In the genomic region with DNA sequence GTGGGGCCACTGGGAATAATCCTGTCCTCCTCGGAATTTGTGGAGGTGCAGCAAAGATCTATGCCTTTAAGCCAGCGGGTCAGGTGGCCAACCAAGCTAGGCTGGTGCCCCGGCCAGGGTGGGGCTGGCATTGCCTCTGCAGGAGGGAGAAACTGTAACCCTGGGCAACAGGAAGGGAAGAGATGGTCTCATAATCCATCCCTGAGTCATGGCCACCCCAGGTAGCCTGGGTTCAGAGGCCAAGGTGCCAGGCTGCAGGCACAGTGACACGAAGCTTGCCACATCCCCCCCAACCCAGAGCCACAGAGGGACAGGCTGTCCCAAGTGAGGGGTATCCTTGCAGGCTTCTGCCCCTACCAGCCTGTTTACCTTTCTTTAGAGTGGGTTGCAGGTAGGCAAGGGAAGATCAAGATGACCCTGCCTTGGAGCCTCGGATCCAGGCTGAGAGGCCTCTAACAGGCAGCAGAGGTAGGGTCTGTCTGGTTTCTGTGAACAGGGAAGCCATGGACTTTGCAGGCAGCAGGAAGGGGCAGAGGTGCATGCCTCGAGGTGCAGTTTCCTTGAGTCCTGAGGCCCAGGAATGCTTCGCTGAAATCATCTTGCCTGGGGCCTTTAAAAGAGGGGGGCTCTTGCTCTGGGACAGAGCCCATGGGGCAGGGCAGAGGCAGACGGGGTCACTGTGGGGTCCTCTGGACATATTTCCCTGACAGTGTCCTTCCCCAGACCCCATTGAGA, we compare ENCODE assay signal across 1 cellular context.
A peak's percentile ranks its signal among the peaks of the same experiment; 100 is the strongest.
TF ChIP-seq lines count a peak whose summit lies in the region.

No MANE protein-coding gene starts in this region.

TF ChIP-seq in A549, 52 proteins besides CTCF, POLR2A, EP300 and RAD21 (continued from another document):
- TF ChIP-seq, protein P1, sequence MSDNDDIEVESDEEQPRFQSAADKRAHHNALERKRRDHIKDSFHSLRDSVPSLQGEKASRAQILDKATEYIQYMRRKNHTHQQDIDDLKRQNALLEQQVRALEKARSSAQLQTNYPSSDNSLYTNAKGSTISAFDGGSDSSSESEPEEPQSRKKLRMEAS (IDR thresholded peaks at IDR 0.05) = peak; percentile 63; the same call in 1 of the 2 replicates
- TF ChIP-seq JUN (IDR thresholded peaks at IDR 0.05) = peak in 1 of 2 experiments; percentile 18; a peak in 2 of 5 replicates
- TF ChIP-seq FOSL2 (IDR thresholded peaks at IDR 0.05) = no peak; the same call in 1 of the 2 replicates
- peak; percentile 47; the same call in 1 of the 2 replicates for TF ChIP-seq FOSL2 (CRISPR knock-in tag; IDR thresholded peaks at IDR 0.05)
- TF ChIP-seq, protein P2, sequence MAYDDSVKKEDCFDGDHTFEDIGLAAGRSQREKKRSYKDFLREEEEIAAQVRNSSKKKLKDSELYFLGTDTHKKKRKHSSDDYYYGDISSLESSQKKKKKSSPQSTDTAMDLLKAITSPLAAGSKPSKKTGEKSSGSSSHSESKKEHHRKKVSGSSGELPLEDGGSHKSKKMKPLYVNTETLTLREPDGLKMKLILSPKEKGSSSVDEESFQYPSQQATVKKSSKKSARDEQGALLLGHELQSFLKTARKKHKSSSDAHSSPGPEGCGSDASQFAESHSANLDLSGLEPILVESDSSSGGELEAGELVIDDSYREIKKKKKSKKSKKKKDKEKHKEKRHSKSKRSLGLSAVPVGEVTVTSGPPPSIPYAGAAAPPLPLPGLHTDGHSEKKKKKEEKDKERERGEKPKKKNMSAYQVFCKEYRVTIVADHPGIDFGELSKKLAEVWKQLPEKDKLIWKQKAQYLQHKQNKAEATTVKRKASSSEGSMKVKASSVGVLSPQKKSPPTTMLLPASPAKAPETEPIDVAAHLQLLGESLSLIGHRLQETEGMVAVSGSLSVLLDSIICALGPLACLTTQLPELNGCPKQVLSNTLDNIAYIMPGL (CRISPR knock-in tag; IDR thresholded peaks at IDR 0.05; ENCODE audit: borderline replicate concordance) = no peak
- TF ChIP-seq GATA3 (IDR thresholded peaks at IDR 0.05; ENCODE audit: borderline replicate concordance) = peak; percentile 49; the same call in 1 of the 2 replicates
- no peak for TF ChIP-seq RCOR1 (IDR thresholded peaks at IDR 0.05; ENCODE audit: low read depth, low read length)
- TF ChIP-seq EHMT2 (IDR thresholded peaks at IDR 0.05; ENCODE audit: low read depth) = no peak
- TF ChIP-seq, protein P3, sequence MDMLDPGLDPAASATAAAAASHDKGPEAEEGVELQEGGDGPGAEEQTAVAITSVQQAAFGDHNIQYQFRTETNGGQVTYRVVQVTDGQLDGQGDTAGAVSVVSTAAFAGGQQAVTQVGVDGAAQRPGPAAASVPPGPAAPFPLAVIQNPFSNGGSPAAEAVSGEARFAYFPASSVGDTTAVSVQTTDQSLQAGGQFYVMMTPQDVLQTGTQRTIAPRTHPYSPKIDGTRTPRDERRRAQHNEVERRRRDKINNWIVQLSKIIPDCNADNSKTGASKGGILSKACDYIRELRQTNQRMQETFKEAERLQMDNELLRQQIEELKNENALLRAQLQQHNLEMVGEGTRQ (IDR thresholded peaks at IDR 0.05) = peak; percentile 53; the same call in 1 of the 2 replicates
- TF ChIP-seq RNF2 (IDR thresholded peaks at IDR 0.05; ENCODE audit: borderline replicate concordance, low read depth) = no peak
